10 cellular contexts compared by ENCODE assay signal in the genomic region with DNA sequence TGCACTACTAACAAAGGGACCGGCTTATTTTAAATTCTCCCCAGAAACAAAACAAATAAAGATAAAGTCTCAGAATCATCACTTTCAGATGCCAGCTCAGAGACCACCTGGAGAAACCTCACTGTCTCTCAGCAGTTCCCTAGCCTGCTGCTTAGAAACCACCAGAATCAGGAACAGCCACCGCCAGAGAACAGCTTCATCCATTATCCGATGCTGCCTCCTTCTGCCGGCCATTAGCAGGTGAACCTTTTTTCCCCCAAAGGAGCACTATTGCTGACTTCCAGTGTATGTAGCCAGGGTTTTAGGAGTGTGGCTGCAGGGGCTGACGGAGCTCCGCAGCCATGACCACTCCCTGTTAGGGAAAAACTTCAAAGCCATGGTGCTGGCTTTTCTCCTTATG.
A peak's percentile ranks its signal among the peaks of the same experiment; 100 is the strongest.
DNase-seq lines count a peak whose midpoint lies in the region; FAIRE-seq lines count a peak whose summit lies in the region.
"Had no signal": no experiment of that assay in that cellular context is flagged by ENCODE, and none has a peak within 500 bp of the region (broad histone marks: within the 10 kb centered on the region; RNA-seq: fewer than 3 reads in every experiment).

No MANE protein-coding gene starts in this region.

- no peaks in the 10 kb centered on the region for H3K79me2 ChIP-seq in trophoblast cell (ENCODE audit: control insufficient read depth, insufficient read depth, low read length, poor library complexity)

- no peak overlapping the region for H3K4me2 ChIP-seq in trophoblast cell (ENCODE audit: low read length)
- H3K4me2 ChIP-seq: BLaER1 had no signal

- no peaks in the 10 kb centered on the region for H3K36me3 ChIP-seq in SJSA1
- no peaks in the 10 kb centered on the region for H3K36me3 ChIP-seq in trophoblast cell (ENCODE audit: control insufficient read depth in 1 of 2, insufficient read depth in 2 of 2, low read length in 2 of 2)
- H3K36me3 ChIP-seq: BLaER1 had no signal

- no peak overlapping the region for H2AFZ ChIP-seq in trophoblast cell (ENCODE audit: insufficient read depth, low read length, poor library complexity)

- no peak overlapping the region for H2BK12ac ChIP-seq in trophoblast cell (ENCODE audit: low read length)

- H2BK120ac ChIP-seq in trophoblast cell (ENCODE audit: insufficient read depth, low read length, poor library complexity) = no peak overlapping the region

- no peak overlapping the region for H4K91ac ChIP-seq in trophoblast cell (ENCODE audit: low read depth, low read length)

- peak; percentile 31 for DNase-seq in NCI-H1092 treated with DMSO at 0.1 percent for 48 hours (lab: John Stamatoyannopoulos, UW)
- no peak for DNase-seq in NCI-H1092 (lab: John Stamatoyannopoulos, UW)
- peak; percentile 69 to 73 for DNase-seq in SJSA1 (ENCODE audit: low read depth in 1 of 2, low spot score in 2 of 2)
- peak; percentile 8 to 36 for DNase-seq in frontal cortex (ENCODE audit: low spot score in 2 of 2)
- DNase-seq in trophoblast cell = peak; percentile 14 to 58
- DNase-seq in NCI-H2171 (lab: John Stamatoyannopoulos, UW) = no peak
- no peak for DNase-seq in germinal center (ENCODE audit: low spot score)
- DNase-seq in NCI-H69 (lab: John Stamatoyannopoulos, UW) = no peak
- DNase-seq: activated B cell treated with CpG ODN at 0.5 μM for 24 hours had no signal

- H2AK5ac ChIP-seq in trophoblast cell (ENCODE audit: low read length) = no peak overlapping the region

- WGBS in trophoblast cell (ENCODE audit: extremely low coverage, insufficient coverage, insufficient read length) = no CpG with 5 or more reads among the region's 6 CpGs

- no peak overlapping the region for H4K8ac ChIP-seq in trophoblast cell (ENCODE audit: low read depth, low read length)

- no peak overlapping the region for H3K14ac ChIP-seq in trophoblast cell (ENCODE audit: low read length)

- H3K9me3 ChIP-seq in SJSA1 (replicated peaks) (no peaks in the 10 kb centered on the region; the same call in 1 of the 2 replicates), trophoblast cell (ENCODE audit: insufficient read depth, low read depth, low read length) (no peaks in the 10 kb centered on the region)

- no peak overlapping the region for H3K4ac ChIP-seq in trophoblast cell (ENCODE audit: low read depth, low read length)

- no peaks in the 10 kb centered on the region for H3K79me1 ChIP-seq in trophoblast cell (ENCODE audit: low read length)

- no peak overlapping the region for H2BK5ac ChIP-seq in trophoblast cell (ENCODE audit: low read depth, low read length, poor library complexity)

- H3K9ac ChIP-seq in trophoblast cell (ENCODE audit: low read length) = no peak overlapping the region
- H3K9ac ChIP-seq: BLaER1 had no signal

- no peak for FAIRE-seq in frontal cortex (lab: Jason Lieb, UNC)

- no peaks in the 10 kb centered on the region for H3K27me3 ChIP-seq in SJSA1 (replicated peaks)
- H3K27me3 ChIP-seq in trophoblast cell (ENCODE audit: insufficient read depth, low read length) = no peaks in the 10 kb centered on the region
- H3K27me3 ChIP-seq: BLaER1 had no signal

- H3K4me3 ChIP-seq in SJSA1 (no peak overlapping the region), trophoblast cell (ENCODE audit: low read depth, low read length) (no peak overlapping the region)
- H3K4me3 ChIP-seq: BLaER1 had no signal

- H4K12ac ChIP-seq in trophoblast cell (ENCODE audit: low read depth, low read length) = no peak overlapping the region

- H3K23ac ChIP-seq in trophoblast cell (ENCODE audit: low read length) = no peak overlapping the region

- no peak overlapping the region for H3K18ac ChIP-seq in trophoblast cell (ENCODE audit: low read length)

- H3K27ac ChIP-seq in SJSA1 (no peak overlapping the region), trophoblast cell (ENCODE audit: low read depth, low read length) (no peak overlapping the region)
- H3K27ac ChIP-seq: BLaER1 had no signal

- H3K4me1 ChIP-seq in SJSA1 (replicated peaks) (peaks cover 7% of the 10 kb centered on the region), trophoblast cell (ENCODE audit: control insufficient read depth in 1 of 2, insufficient read depth in 2 of 2, low read length in 2 of 2) (no peaks in the 10 kb centered on the region)

Comparison
In these comparisons a context has a peak if more than half of its experiments do, and no peak if none do; other contexts are left out.
1. DNase-seq: peak in NCI-H1092 treated with DMSO at 0.1 percent for 48 hours (single experiment), SJSA1 (2 of 2), frontal cortex (2 of 2) and trophoblast cell (2 of 2); none in NCI-H1092 (single experiment), NCI-H2171 (single experiment), germinal center (single experiment) and NCI-H69 (single experiment).